ENCODE assay signal across 20 cellular contexts in the genomic region with DNA sequence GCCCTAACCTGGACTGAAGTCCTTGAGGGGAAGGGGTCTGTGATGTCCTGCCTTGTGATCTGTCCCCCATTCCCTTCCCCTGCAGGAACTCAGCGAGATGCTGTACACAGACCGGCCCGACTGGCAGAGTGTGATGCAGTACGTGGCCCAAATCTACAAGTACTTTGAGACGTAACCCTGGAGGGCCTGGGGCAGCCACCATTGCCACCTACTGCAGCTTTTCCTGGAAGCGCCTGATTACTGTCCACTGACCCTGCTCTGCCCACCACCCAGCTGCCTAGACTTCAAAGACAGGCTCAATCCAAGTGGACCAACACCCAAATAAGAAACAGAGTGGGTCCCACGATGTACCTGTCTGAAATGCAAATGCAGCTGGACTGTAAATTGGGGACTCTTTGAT.
"Had no signal": no experiment of that assay in that cellular context is flagged by ENCODE, and none has a peak within 500 bp of the region (broad histone marks: within the 10 kb centered on the region; RNA-seq: fewer than 3 reads in every experiment).

No MANE protein-coding gene starts in this region.

- DNase-seq: kidney; left ventricle myocardium inferior; mesendoderm; naive B cell; natural killer cell; nephron progenitor cell; ovary; retina; right cardiac atrium; sigmoid colon; spleen; stimulated activated CD4-positive, alpha-beta T cell treated with anti-CD3 and anti-CD28 coated beads, Interleukin-2, amount 100 ng/mL, for 48 hours; stimulated activated CD4-positive, alpha-beta T cell treated with anti-CD3 and anti-CD28 coated beads, Interleukin-4, amount 100 ng/mL, for 4 hours; stimulated activated CD8-positive, alpha-beta memory T cell treated with anti-CD3 and anti-CD28 coated beads, Interleukin-4, amount 100 ng/mL, for 48 hours; stimulated activated naive CD4-positive, alpha-beta T cell treated with Interleukin-2 at 50 U/mL for 16 hours; stimulated activated naive CD8-positive, alpha-beta T cell treated with anti-CD3 and anti-CD28 coated beads, Interleukin-15, amount 100 ng/mL, for 72 hours; uterus had no signal

- H3K27ac ChIP-seq: left ventricle myocardium inferior, ovary, prostate gland, sigmoid colon, spleen, tibial nerve, uterus had no signal

- H3K36me3 ChIP-seq: left ventricle myocardium inferior, ovary, prostate gland, sigmoid colon, uterus had no signal

- H3K9me3 ChIP-seq: left ventricle myocardium inferior, ovary, prostate gland, sigmoid colon, spleen, tibial nerve, uterus had no signal

- H3K4me1 ChIP-seq: left ventricle myocardium inferior, prostate gland, sigmoid colon, spleen, tibial nerve, uterus had no signal

- H3K27me3 ChIP-seq: ovary, sigmoid colon, spleen, tibial nerve, uterus had no signal

- H3K4me3 ChIP-seq: left ventricle myocardium inferior, lung, ovary, prostate gland, sigmoid colon, spleen, tibial nerve, uterus had no signal
